Comparison of ENCODE assay signal across 1 cellular context in genomic region chr11:12279672-12280108, GRCh38.
TF ChIP-seq lines count a peak whose summit lies in the region.

No MANE protein-coding gene starts in this region.

TF ChIP-seq in IMR-90, 13 proteins besides CTCF, POLR2A, EP300 and RAD21:
- TF ChIP-seq USF2 (IDR thresholded peaks at IDR 0.05; ENCODE audit: low read depth, low read length) (no peak), RCOR1 (IDR thresholded peaks at IDR 0.05; ENCODE audit: insufficient replicate concordance, low read length) (no peak), RFX5 (IDR thresholded peaks at IDR 0.05; ENCODE audit: low read depth, low read length) (no peak), SMC3 (IDR thresholded peaks at IDR 0.05; ENCODE audit: low read depth, low read length) (no peak), NFE2L2 (IDR thresholded peaks at IDR 0.05; ENCODE audit: low read depth, low read length) (no peak), MAZ (IDR thresholded peaks at IDR 0.05; ENCODE audit: borderline replicate concordance, low read depth, low read length) (no peak), BHLHE40 (IDR thresholded peaks at IDR 0.05; ENCODE audit: low read depth, low read length) (no peak), MAFK (IDR thresholded peaks at IDR 0.05; ENCODE audit: low read depth, low read length) (no peak), MXI1 (IDR thresholded peaks at IDR 0.05; ENCODE audit: borderline replicate concordance, low read depth, low read length) (no peak), ELK1 (IDR thresholded peaks at IDR 0.05; ENCODE audit: borderline replicate concordance, low read depth, low read length) (no peak), CHD1 (IDR thresholded peaks at IDR 0.05; ENCODE audit: low read depth, low read length) (no peak), CEBPB (IDR thresholded peaks at IDR 0.05; ENCODE audit: low read depth, low read length) (no peak), FOS (IDR thresholded peaks at IDR 0.05; ENCODE audit: low read depth, low read length) (no peak)
